In the genomic region with DNA sequence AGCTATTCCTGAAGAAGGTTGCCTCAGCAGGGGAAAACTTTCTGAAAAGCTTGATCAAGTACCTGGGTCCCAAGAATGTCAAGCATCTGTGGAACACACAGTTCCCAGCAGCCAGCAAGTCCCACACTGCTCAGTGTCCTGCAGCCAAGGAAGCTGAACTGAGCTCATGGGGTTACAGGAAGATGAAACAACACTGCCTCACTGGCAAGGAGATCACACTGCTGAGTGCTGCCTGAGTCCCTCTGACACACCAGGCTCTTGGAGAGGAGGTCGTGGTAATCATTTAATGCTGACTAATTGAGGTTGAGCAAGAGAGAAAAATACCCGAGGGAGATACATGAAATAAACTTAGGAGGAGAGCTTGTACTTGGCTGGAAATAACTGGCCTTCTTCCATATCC, we compare ENCODE assay signal across 1 cellular context.
A peak's percentile ranks its signal among the peaks of the same experiment; 100 is the strongest.
TF ChIP-seq lines count a peak whose summit lies in the region.

No MANE protein-coding gene starts in this region.

TF ChIP-seq in K562, 482 proteins besides CTCF, POLR2A, EP300 and RAD21 (continued from another document):
- no peak for TF ChIP-seq ZNF445 (CRISPR knock-in tag; IDR thresholded peaks at IDR 0.05; ENCODE audit: low read depth)
- TF ChIP-seq MAFG (tag; conservative IDR thresholded peaks at IDR 0.05) = peak; percentile 82
- 0 out of 2 replicates have a peak, but pooled peaks have one; percentile 25 for TF ChIP-seq SMARCA4 (IDR thresholded peaks at IDR 0.05)
- TF ChIP-seq ZNF316 (IDR thresholded peaks at IDR 0.05) = peak; percentile 88
- TF ChIP-seq ATF3 (IDR thresholded peaks at IDR 0.05) = peak; percentile 58
- no peak for TF ChIP-seq ATF3 (CRISPR knock-in tag; conservative IDR thresholded peaks at IDR 0.05)
- peak; percentile 80 for TF ChIP-seq C11orf30 (IDR thresholded peaks at IDR 0.05; ENCODE audit: low read depth)
- TF ChIP-seq DPF2 (IDR thresholded peaks at IDR 0.05) = peak; percentile 33; the same call in 1 of the 2 replicates
TF ChIP-seq in K562: peak in this region for 12.
